In genomic region chr19:9584073-9584833, GRCh38 we compare ENCODE assay signal across 1 cellular context.
A peak's percentile ranks its signal among the peaks of the same experiment; 100 is the strongest.
TF ChIP-seq lines count a peak whose summit lies in the region.

Gene ZNF121 (minus strand): TSS chr19:9584504. CDS start chr19:9568097, 16,407 bp downstream.

TF ChIP-seq in K562, 482 proteins besides CTCF, POLR2A, EP300 and RAD21 (continued from another document and continues in another):
- TF ChIP-seq UBTF (IDR thresholded peaks at IDR 0.05; ENCODE audit: borderline replicate concordance in 1 of 2, low read depth in 2 of 2, low read length in 2 of 2), result no peak
- peak; percentile 68; the same call in 1 of the 2 replicates for TF ChIP-seq CREB3L1 (IDR thresholded peaks at IDR 0.05; ENCODE audit: borderline replicate concordance, low read depth)
- TF ChIP-seq ZKSCAN8 (CRISPR knock-in tag; IDR thresholded peaks at IDR 0.05), result no peak
- peak in 1 of 3 experiments; percentile 82; a peak in 2 of 6 replicates for TF ChIP-seq ZBTB11 (CRISPR knock-in tag; IDR thresholded peaks at IDR 0.05)
- no peak; the same call in 1 of the 2 replicates for TF ChIP-seq ADNP (tag; IDR thresholded peaks at IDR 0.05)
- no peak for TF ChIP-seq ZNF324 (CRISPR knock-in tag; IDR thresholded peaks at IDR 0.05)
- no peak for TF ChIP-seq ZNF592 (IDR thresholded peaks at IDR 0.05)
- TF ChIP-seq ZNF12 (CRISPR knock-in tag; IDR thresholded peaks at IDR 0.05), result peak; percentile 75; the same call in 1 of the 2 replicates
- TF ChIP-seq GTF3C2 (IDR thresholded peaks at IDR 0.05; ENCODE audit: borderline replicate concordance, extremely low read depth, insufficient read length), result no peak
- TF ChIP-seq MCM5 (IDR thresholded peaks at IDR 0.05; ENCODE audit: low read depth), result no peak
- TF ChIP-seq ZNF444 (CRISPR knock-in tag; IDR thresholded peaks at IDR 0.05), result no peak
- TF ChIP-seq ZFP91 (CRISPR knock-in tag; IDR thresholded peaks at IDR 0.05), result no peak
- TF ChIP-seq TCF15 (CRISPR knock-in tag; IDR thresholded peaks at IDR 0.05), result no peak
- peak; percentile 72; the same call in 1 of the 2 replicates for TF ChIP-seq L3MBTL2 (IDR thresholded peaks at IDR 0.05)
- no peak for TF ChIP-seq POLR3A (IDR thresholded peaks at IDR 0.05; ENCODE audit: borderline replicate concordance, extremely low read depth, insufficient read depth, insufficient read length)
- TF ChIP-seq PREB (CRISPR knock-in tag; IDR thresholded peaks at IDR 0.05), result no peak
- no peak for TF ChIP-seq DEAF1 (CRISPR knock-in tag; IDR thresholded peaks at IDR 0.05)
- no peak for TF ChIP-seq ZNF512 (tag; IDR thresholded peaks at IDR 0.05)
- no peak for TF ChIP-seq MLLT1 (IDR thresholded peaks at IDR 0.05)
- no peak for TF ChIP-seq TAL1 (IDR thresholded peaks at IDR 0.05)
- peak; percentile 86; the same call in 1 of the 2 replicates for TF ChIP-seq KLF1 (tag; IDR thresholded peaks at IDR 0.05)
- no peak for TF ChIP-seq RBM17 (IDR thresholded peaks at IDR 0.05; ENCODE audit: borderline replicate concordance, low read depth, low read length)
- no peak for TF ChIP-seq SMARCA4 (IDR thresholded peaks at IDR 0.05)
- TF ChIP-seq RFX1 (IDR thresholded peaks at IDR 0.05), result no peak
- no peak for TF ChIP-seq FOXJ3 (CRISPR knock-in tag; IDR thresholded peaks at IDR 0.05)
- 0 out of 2 replicates have a peak, but pooled peaks have one; percentile 40 for TF ChIP-seq ATF6 (CRISPR knock-in tag; IDR thresholded peaks at IDR 0.05)
